ENCODE assay signal across 27 cellular contexts in genomic region chr2:241139531-241140444, GRCh38. TPM values are rescaled to one million over a fixed set of nuclear protein-coding genes. Genes with fewer than 3 reads are reported as not detected.
"Had no signal": no experiment of that assay in that cellular context is flagged by ENCODE, and none has a peak within 500 bp of the region (broad histone marks: within the 10 kb centered on the region; RNA-seq: fewer than 3 reads in every experiment).

No MANE protein-coding gene starts in this region.

- H3K4me1 Mint-ChIP-seq: activated CD4-positive, alpha-beta T cell treated with anti-CD3 and anti-CD28 coated beads, Interleukin-2, amount 10 ng/mL, durations not matched to agents 7 days and 5 days; activated CD8-positive, alpha-beta memory T cell treated with anti-CD3 and anti-CD28 coated beads, Interleukin-2, amount 10 ng/mL, durations not matched to agents 7 days and 5 days; activated naive CD4-positive, alpha-beta T cell treated with anti-CD3 and anti-CD28 coated beads, Interleukin-2, amount 50 U/mL, for 24 hours; activated naive CD8-positive, alpha-beta T cell treated with anti-CD3 and anti-CD28 coated beads, Interleukin-2, amount 10 ng/mL, durations not matched to agents 7 days and 5 days had no signal

- ATAC-seq: activated CD8-positive, alpha-beta memory T cell treated with anti-CD3 and anti-CD28 coated beads, Interleukin-2, amount 10 ng/mL, durations not matched to agents 7 days and 5 days; Panc1; Right ventricle myocardium inferior had no signal

- H3K4me3 ChIP-seq: ascending aorta, cardiac muscle cell had no signal

- H3K4me3 Mint-ChIP-seq: activated CD4-positive, alpha-beta T cell treated with anti-CD3 and anti-CD28 coated beads, Interleukin-2, amount 10 ng/mL, durations not matched to agents 7 days and 5 days; activated CD8-positive, alpha-beta memory T cell treated with anti-CD3 and anti-CD28 coated beads, Interleukin-2, amount 10 ng/mL, durations not matched to agents 7 days and 5 days; activated naive CD4-positive, alpha-beta T cell treated with anti-CD3 and anti-CD28 coated beads, Interleukin-2, amount 50 U/mL, for 24 hours; activated naive CD8-positive, alpha-beta T cell treated with anti-CD3 and anti-CD28 coated beads, Interleukin-2, amount 10 ng/mL, durations not matched to agents 7 days and 5 days; central memory CD8-positive, alpha-beta T cell had no signal

- H3K9me3 ChIP-seq: ascending aorta had no signal

- H3K27me3 Mint-ChIP-seq: activated CD4-positive, alpha-beta T cell treated with anti-CD3 and anti-CD28 coated beads, Interleukin-2, amount 10 ng/mL, durations not matched to agents 7 days and 5 days; activated CD8-positive, alpha-beta memory T cell treated with anti-CD3 and anti-CD28 coated beads, Interleukin-2, amount 10 ng/mL, durations not matched to agents 7 days and 5 days; activated naive CD4-positive, alpha-beta T cell treated with anti-CD3 and anti-CD28 coated beads, Interleukin-2, amount 50 U/mL, for 24 hours; activated naive CD8-positive, alpha-beta T cell treated with anti-CD3 and anti-CD28 coated beads, Interleukin-2, amount 10 ng/mL, durations not matched to agents 7 days and 5 days; central memory CD8-positive, alpha-beta T cell had no signal

- H3K4me1 ChIP-seq: ascending aorta had no signal

- H3K27me3 ChIP-seq: ascending aorta, cardiac muscle cell had no signal

- DNase-seq: activated CD4-positive, alpha-beta T cell treated with anti-CD3 and anti-CD28 coated beads, Interleukin-2, amount 10 ng/mL, durations not matched to agents 7 days and 5 days; activated CD4-positive, alpha-beta T cell treated with anti-CD3 and anti-CD28 coated beads, Interleukin-2, amount 50 U/mL, for 48 hours; activated CD8-positive, alpha-beta memory T cell treated with anti-CD3 and anti-CD28 coated beads, Interleukin-2, amount 10 ng/mL, durations not matched to agents 7 days and 5 days; activated CD8-positive, alpha-beta memory T cell treated with anti-CD3 and anti-CD28 coated beads, Interleukin-2, amount 50 U/mL, for 48 hours; activated effector memory CD4-positive, alpha-beta T cell treated with Interleukin-2 at 50 U/mL for 16 hours; activated naive CD8-positive, alpha-beta T cell treated with anti-CD3 and anti-CD28 coated beads, Interleukin-2, amount 10 ng/mL, durations not matched to agents 7 days and 5 days; activated T-cell treated with anti-CD3 and anti-CD28 coated beads, Interleukin-2, amount 50 U/mL, for 48 hours; amygdala; NCI-H1105; NCI-H1436; NCI-H1694 treated with DMSO at 0.1 percent for 48 hours; NCI-H2029; NCI-H345; NCI-H524 treated with DMSO at 0.1 percent for 48 hours; RPMI8226; SIG-M5; SW 1271; T-helper 1 cell; T-helper 2 cell; T-helper 9 cell; WERI-Rb-1 had no signal

- H3K27ac Mint-ChIP-seq: activated CD4-positive, alpha-beta T cell treated with anti-CD3 and anti-CD28 coated beads, Interleukin-2, amount 10 ng/mL, durations not matched to agents 7 days and 5 days; activated CD8-positive, alpha-beta memory T cell treated with anti-CD3 and anti-CD28 coated beads, Interleukin-2, amount 10 ng/mL, durations not matched to agents 7 days and 5 days; activated naive CD4-positive, alpha-beta T cell treated with anti-CD3 and anti-CD28 coated beads, Interleukin-2, amount 50 U/mL, for 24 hours; activated naive CD8-positive, alpha-beta T cell treated with anti-CD3 and anti-CD28 coated beads, Interleukin-2, amount 10 ng/mL, durations not matched to agents 7 days and 5 days had no signal

- H3K27ac ChIP-seq: ascending aorta, cardiac muscle cell, WERI-Rb-1 had no signal

- H3K36me3 ChIP-seq: ascending aorta, cardiac muscle cell had no signal

- H3K9me3 Mint-ChIP-seq: activated CD4-positive, alpha-beta T cell treated with anti-CD3 and anti-CD28 coated beads, Interleukin-2, amount 10 ng/mL, durations not matched to agents 7 days and 5 days; activated naive CD4-positive, alpha-beta T cell treated with anti-CD3 and anti-CD28 coated beads, Interleukin-2, amount 50 U/mL, for 24 hours; activated naive CD8-positive, alpha-beta T cell treated with anti-CD3 and anti-CD28 coated beads, Interleukin-2, amount 10 ng/mL, durations not matched to agents 7 days and 5 days; central memory CD8-positive, alpha-beta T cell had no signal

- H3K36me3 Mint-ChIP-seq: activated naive CD8-positive, alpha-beta T cell treated with anti-CD3 and anti-CD28 coated beads, Interleukin-2, amount 10 ng/mL, durations not matched to agents 7 days and 5 days had no signal

RNA-seq across cellular contexts. Expression of gene PASK, which starts 9.5 kb away (rescaled TPM):
- total RNA-seq: ascending aorta had no signal
